14 cellular contexts compared by ENCODE assay signal in genomic region chrX:25004485-25005032, GRCh38. TPM values are rescaled to one million over a fixed set of nuclear protein-coding genes. Genes with fewer than 3 reads are reported as not detected.
DNase-seq lines count a peak whose midpoint lies in the region; ATAC-seq and TF ChIP-seq lines count a peak whose summit lies in the region.
"Had no signal": no experiment of that assay in that cellular context is flagged by ENCODE, and none has a peak within 500 bp of the region (broad histone marks: within the 10 kb centered on the region; RNA-seq: fewer than 3 reads in every experiment).

No MANE protein-coding gene starts in this region.

- no peaks in the 10 kb centered on the region for H3K79me2 ChIP-seq in trophoblast cell (ENCODE audit: control insufficient read depth, insufficient read depth, low read length, poor library complexity)

- H3K14ac ChIP-seq in trophoblast cell (ENCODE audit: low read length) = no peak overlapping the region

- TF ChIP-seq CTCF in Caco-2 (IDR thresholded peaks at IDR 0.05; ENCODE audit: insufficient read depth in 1 of 2, low read depth in 1 of 2, low read length in 1 of 2, severe bottlenecking in 1 of 2, unreplicated experiment in 1 of 2) = no peak
- no peak for TF ChIP-seq CTCF in gastroesophageal sphincter (IDR thresholded peaks at IDR 0.05)

- peaks cover 2% of the 10 kb centered on the region for H3K79me1 ChIP-seq in trophoblast cell (ENCODE audit: low read length)

- H2BK120ac ChIP-seq in trophoblast cell (ENCODE audit: insufficient read depth, low read length, poor library complexity) = no peak overlapping the region

- peak; percentile 24 for ATAC-seq in gastroesophageal sphincter
- ATAC-seq: K562 had no signal

- no peak overlapping the region for H3K4ac ChIP-seq in trophoblast cell (ENCODE audit: low read depth, low read length)

- no peak overlapping the region for H2BK12ac ChIP-seq in trophoblast cell (ENCODE audit: low read length)

- H3K36me3 Mint-ChIP-seq in Caco-2 (ENCODE audit: insufficient read depth, unreplicated experiment) = peaks cover 4% of the 10 kb centered on the region

- no peak overlapping the region for H3K18ac ChIP-seq in trophoblast cell (ENCODE audit: low read length)

- no peak overlapping the region for H3K27ac ChIP-seq in gastroesophageal sphincter
- no peak overlapping the region for H3K27ac ChIP-seq in trophoblast cell (ENCODE audit: low read depth, low read length)
- H3K27ac ChIP-seq: C4-2B, skin epidermis had no signal

- no peaks in the 10 kb centered on the region for H3K9me3 Mint-ChIP-seq in Caco-2 (ENCODE audit: unreplicated experiment)

- no peak overlapping the region for H2AK5ac ChIP-seq in trophoblast cell (ENCODE audit: low read length)

- no peak overlapping the region for H3K23ac ChIP-seq in trophoblast cell (ENCODE audit: low read length)

- H3K9me3 ChIP-seq in Caco-2 = no peaks in the 10 kb centered on the region
- no peaks in the 10 kb centered on the region for H3K9me3 ChIP-seq in NT2/D1 (ENCODE audit: insufficient read depth, low read length)
- no peaks in the 10 kb centered on the region for H3K9me3 ChIP-seq in gastroesophageal sphincter
- no peaks in the 10 kb centered on the region for H3K9me3 ChIP-seq in trophoblast cell (ENCODE audit: insufficient read depth, low read depth, low read length)

- no peak for TF ChIP-seq EP300 in gastroesophageal sphincter (IDR thresholded peaks at IDR 0.05)

- POLR2A ChIA-PET in Caco-2 (lab: Charles Lee) = no interaction called here

- H3K4me2 ChIP-seq in trophoblast cell (ENCODE audit: low read length) = peak overlapping the region; percentile 59

- no peak overlapping the region for H4K12ac ChIP-seq in trophoblast cell (ENCODE audit: low read depth, low read length)

- 17 to 20% methylated on average over 2 to 6 of the region's 59 CpGs for WGBS in gastroesophageal sphincter (ENCODE audit: low coverage in 1 of 2), 2 donors
- no CpG with 5 or more reads among the region's 59 CpGs for WGBS in trophoblast cell (ENCODE audit: extremely low coverage, insufficient coverage, insufficient read length)

- CTCF ChIA-PET in Caco-2 (lab: Charles Lee) = no interaction called here

- no peaks in the 10 kb centered on the region for H3K4me1 Mint-ChIP-seq in Caco-2 (ENCODE audit: low read depth, unreplicated experiment)

- no peak overlapping the region for H3K27ac Mint-ChIP-seq in Caco-2 (ENCODE audit: unreplicated experiment)

- no peaks in the 10 kb centered on the region for H3K27me3 ChIP-seq in Caco-2 (replicated peaks; ENCODE audit: control insufficient read depth, insufficient read depth, low read length)
- H3K27me3 ChIP-seq in NT2/D1 (ENCODE audit: insufficient read depth, insufficient read length) = peaks cover 95% of the 10 kb centered on the region
- peaks cover 78% of the 10 kb centered on the region for H3K27me3 ChIP-seq in gastroesophageal sphincter
- peaks cover 62% of the 10 kb centered on the region for H3K27me3 ChIP-seq in trophoblast cell (ENCODE audit: insufficient read depth, low read length)

- H4K91ac ChIP-seq in trophoblast cell (ENCODE audit: low read depth, low read length) = no peak overlapping the region

- H3K4me1 ChIP-seq in Caco-2 (no peaks in the 10 kb centered on the region), NT2/D1 (ENCODE audit: insufficient read depth, insufficient read length) (peaks cover 5% of the 10 kb centered on the region), gastroesophageal sphincter (peaks cover 0 to 41% (median 9%) of the 10 kb centered on the region in 3 donors), trophoblast cell (ENCODE audit: control insufficient read depth in 1 of 2, insufficient read depth in 2 of 2, low read length in 2 of 2) (peaks cover 6 to 11% of the 10 kb centered on the region in 2 experiments)

- H3K36me3 ChIP-seq in Caco-2 (ENCODE audit: control insufficient read depth, insufficient read depth, low read length) (no peaks in the 10 kb centered on the region), NT2/D1 (ENCODE audit: insufficient read depth, insufficient read length, low read length) (no peaks in the 10 kb centered on the region), gastroesophageal sphincter (no peaks in the 10 kb centered on the region), trophoblast cell (ENCODE audit: control insufficient read depth in 1 of 2, insufficient read depth in 2 of 2, low read length in 2 of 2) (no peaks in the 10 kb centered on the region)

- H3K4me3 Mint-ChIP-seq in Caco-2 (ENCODE audit: unreplicated experiment) = peak overlapping the region; percentile 67

- no peak for DNase-seq in Caco-2
- DNase-seq in NT2/D1 (ENCODE audit: low read depth, low spot score) = no peak
- DNase-seq in trophoblast cell = peak in 1 of 2 donors; percentile 36
- DNase-seq in NCI-H510A (lab: John Stamatoyannopoulos, UW) = no peak
- DNase-seq in HT-29 (ENCODE audit: low spot score) = no peak
- no peak for DNase-seq in HuH-7.5 (ENCODE audit: low spot score)
- no peak for DNase-seq in activated naive CD4-positive, alpha-beta T cell (lab: John Stamatoyannopoulos, UW)
- DNase-seq: NCI-H2081, T-helper 9 cell had no signal

- intact Hi-C loops in Caco-2 (cut with micrococcal nuclease; ENCODE audit: unreplicated experiment) = no loop called here

- H2AFZ ChIP-seq in trophoblast cell (ENCODE audit: insufficient read depth, low read length, poor library complexity) = no peak overlapping the region

- no TSS peak for BruUV-seq in Caco-2 (replicated peaks; lab: Mats Ljungman, UMichigan)

- H3K4me3 ChIP-seq in Caco-2 (ENCODE audit: low read depth, low read length) (peak overlapping the region; percentile 38), NT2/D1 (ENCODE audit: insufficient read length, low read depth) (peak overlapping the region; percentile 21), gastroesophageal sphincter (peak overlapping the region in 1 of 2 donors; percentile 33), trophoblast cell (ENCODE audit: low read depth, low read length) (no peak overlapping the region)
- H3K4me3 ChIP-seq: K562 had no signal

- TF ChIP-seq POLR2A in gastroesophageal sphincter (IDR thresholded peaks at IDR 0.05) = no peak

- H3K9ac ChIP-seq in NT2/D1 (ENCODE audit: insufficient read length, low read depth) = peak overlapping the region; percentile 57
- no peak overlapping the region for H3K9ac ChIP-seq in trophoblast cell (ENCODE audit: low read length)

- no peak overlapping the region for H4K8ac ChIP-seq in trophoblast cell (ENCODE audit: low read depth, low read length)

- no peak overlapping the region for H2BK5ac ChIP-seq in trophoblast cell (ENCODE audit: low read depth, low read length, poor library complexity)

- peaks cover 6% of the 10 kb centered on the region for H3K27me3 Mint-ChIP-seq in Caco-2 (ENCODE audit: insufficient read depth, unreplicated experiment)

RNA-seq across cellular contexts. Expression of gene ARX, which starts 11.2 kb away (rescaled TPM):
- total RNA-seq in Caco-2 (2022) = 0.49 and 0.52 TPM in 2 replicates
- not detected for total RNA-seq in gastroesophageal sphincter
- 0.03 TPM in 1 of 2 replicates, not detected in the other for polyA plus RNA-seq in trophoblast cell (2013)
- total RNA-seq in HT-29 (2014; rRNA removed; shearing (Covaris generic)) = not detected in 2 replicates
- total RNA-seq: K562, mucosa of gallbladder had no signal
